In the genomic region with DNA sequence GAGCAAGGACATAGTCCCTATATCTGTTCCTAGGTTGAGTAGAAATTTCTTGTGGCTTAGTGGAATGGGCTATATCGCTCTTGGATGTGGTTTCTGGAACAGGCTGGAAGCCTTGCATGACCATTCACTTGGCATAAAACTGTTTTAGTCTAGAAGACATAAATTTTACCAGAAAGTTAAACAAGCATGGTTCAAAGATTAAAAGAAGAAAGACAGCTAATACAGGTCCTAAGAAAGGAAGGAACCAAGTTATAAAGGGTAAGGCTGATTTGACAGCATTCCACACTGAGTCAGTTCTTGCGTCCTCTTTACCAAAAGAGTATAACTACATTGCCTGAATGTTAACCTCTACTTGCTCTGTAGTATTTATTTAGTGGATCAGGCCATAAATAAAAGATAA, we compare ENCODE assay signal across 19 cellular contexts.
DNase-seq lines count a peak whose midpoint lies in the region; ATAC-seq, FAIRE-seq and TF ChIP-seq lines count a peak whose summit lies in the region.
"Had no signal": no experiment of that assay in that cellular context is flagged by ENCODE, and none has a peak within 500 bp of the region (broad histone marks: within the 10 kb centered on the region; RNA-seq: fewer than 3 reads in every experiment).

No MANE protein-coding gene starts in this region.

- no peak overlapping the region for H3K4me3 Mint-ChIP-seq in MCF 10A (ENCODE audit: unreplicated experiment)
- H3K4me3 Mint-ChIP-seq in T-helper 2 cell treated with Interferon-gamma antibody and Interleukin-4, amounts not matched to agents 5 μg/mL and 100 μg/mL, for 36 hours: no peak overlapping the region
- no peak overlapping the region for H3K4me3 Mint-ChIP-seq in activated CD4-positive, alpha-beta memory T cell treated with anti-CD3 and anti-CD28 coated beads for 36 hours

- H3K23me2 ChIP-seq in H1 (ENCODE audit: low read depth, low read length): no peaks in the 10 kb centered on the region; the same call in 1 of the 2 replicates

- CTCF ChIA-PET in MCF 10A (lab: Yijun Ruan, JAX) (interaction anchor here (0.8 to 1.0 kb wide), 2 partner anchors 131 to 1176 kb away, joined by 3 read pairs; no protein-coding TSS in a partner anchor), H1 (lab: Charles Lee; ENCODE audit: partially characterized antibody) (interaction anchor here (0.6 to 1.2 kb wide), 2 partner anchors 15 to 80 kb away, joined by 3 read pairs; no protein-coding TSS in a partner anchor)
- CTCF ChIA-PET in activated CD4-positive, alpha-beta memory T cell treated with anti-CD3 and anti-CD28 coated beads for 36 hours (lab: Charles Lee): no interaction called here

- H3K27ac ChIP-seq in breast epithelium (no peak overlapping the region), H1 (ENCODE audit: low read depth, low read length) (no peak overlapping the region), foreskin keratinocyte (peak overlapping the region; percentile 99)
- H3K27ac ChIP-seq: 22Rv1, SJSA1 had no signal

- 90% methylated on average over 2 of the region's 2 CpGs; no CpG with 5 or more reads in 1 of the 2 experiments for WGBS in H1 (ENCODE audit: extremely low coverage in 1 of 2, insufficient coverage in 1 of 2, insufficient read length in 1 of 2, insufficient replicate concordance in 2 of 2, low coverage in 1 of 2, low lambda C conversion rate in 2 of 2, missing lambda C conversion rate in 1 of 2), 2 experiments

- H3K36me3 ChIP-seq in breast epithelium: no peaks in the 10 kb centered on the region
- H3K36me3 ChIP-seq in H1 (ENCODE audit: control insufficient read depth in 2 of 4, insufficient read depth in 4 of 4, low read length in 3 of 4): no peaks in the 10 kb centered on the region
- H3K36me3 ChIP-seq: BE2C, SJSA1 had no signal

- no peak overlapping the region for H2BK120ac ChIP-seq in H1 (replicated peaks; ENCODE audit: low read depth, low read length)

- no peak overlapping the region for H4K91ac ChIP-seq in H1 (replicated peaks; ENCODE audit: insufficient read length, low read length)

- no peak overlapping the region for H2AK5ac ChIP-seq in H1 (ENCODE audit: low read depth, low read length)

- TF ChIP-seq CTCF in MCF 10A (IDR thresholded peaks at IDR 0.05; ENCODE audit: unreplicated experiment) (no peak), breast epithelium (IDR thresholded peaks at IDR 0.05) (no peak), H1 (IDR thresholded peaks at IDR 0.05; ENCODE audit: control extremely low read depth in 1 of 3, insufficient read depth in 1 of 3, low read depth in 1 of 3, low read length in 3 of 3) (no peak), foreskin keratinocyte (conservative IDR thresholded peaks at IDR 0.05) (no peak)

- H2BK15ac ChIP-seq in H1 (ENCODE audit: low read length): no peak overlapping the region

- DNase-seq in MCF 10A (ENCODE audit: unreplicated experiment) (peak; percentile 33), breast epithelium (ENCODE audit: low spot score in 2 of 2) (no peak), H1 (ENCODE audit: low read depth in 1 of 2, low spot score in 2 of 2) (no peak), foreskin keratinocyte (no peak), NCI-H345 treated with DMSO at 0.1 percent for 48 hours (lab: John Stamatoyannopoulos, UW; ENCODE audit: unreplicated experiment) (no peak)
- no peak for DNase-seq in T-helper 2 cell treated with Interferon-gamma antibody and Interleukin-4, amounts not matched to agents 5 μg/mL and 100 μg/mL, for 36 hours (ENCODE audit: low spot score)
- DNase-seq in activated naive CD4-positive, alpha-beta T cell treated with anti-CD3 and anti-CD28 coated beads, Interleukin-2, amount 50 U/mL, for 72 hours (ENCODE audit: low spot score in 2 of 2): no peak
- DNase-seq in activated CD4-positive, alpha-beta memory T cell treated with anti-CD3 and anti-CD28 coated beads for 36 hours: no peak
- DNase-seq: BE2C; Calu3; CD4-positive, alpha-beta memory T cell; DMS53; MV-4-11; NCI-H1417 treated with DMSO at 0.1 percent for 48 hours; NCI-H1930; NCI-H446; NCI-H748 treated with DMSO at 0.1 percent for 48 hours had no signal

- H2BK5ac ChIP-seq in H1 (ENCODE audit: low read depth, low read length): no peak overlapping the region

- no peak overlapping the region for H3K23ac ChIP-seq in H1 (ENCODE audit: insufficient read length)

- H3K27ac Mint-ChIP-seq in MCF 10A (ENCODE audit: low read depth, unreplicated experiment): peak overlapping the region; percentile 86
- H3K27ac Mint-ChIP-seq in T-helper 2 cell treated with Interferon-gamma antibody and Interleukin-4, amounts not matched to agents 5 μg/mL and 100 μg/mL, for 36 hours: no peak overlapping the region
- H3K27ac Mint-ChIP-seq in activated naive CD4-positive, alpha-beta T cell treated with anti-CD3 and anti-CD28 coated beads, Interleukin-2, amount 50 U/mL, for 72 hours: no peak overlapping the region
- no peak overlapping the region for H3K27ac Mint-ChIP-seq in activated CD4-positive, alpha-beta memory T cell treated with anti-CD3 and anti-CD28 coated beads for 36 hours
- H3K27ac Mint-ChIP-seq: CD4-positive, alpha-beta memory T cell had no signal

- H3K4me2 ChIP-seq in H1 (ENCODE audit: insufficient read depth in 1 of 2, low read depth in 2 of 2, low read length in 2 of 2): no peak overlapping the region

- H3K79me1 ChIP-seq in H1 (ENCODE audit: low read depth, low read length): no peaks in the 10 kb centered on the region

- no peak overlapping the region for H4K5ac ChIP-seq in H1 (ENCODE audit: insufficient read length, low read depth, low read length)

- no peaks in the 10 kb centered on the region for H3K27me3 Mint-ChIP-seq in MCF 10A (ENCODE audit: insufficient read depth, unreplicated experiment)
- no peaks in the 10 kb centered on the region for H3K27me3 Mint-ChIP-seq in T-helper 2 cell treated with Interferon-gamma antibody and Interleukin-4, amounts not matched to agents 5 μg/mL and 100 μg/mL, for 36 hours (ENCODE audit: low read depth)
- no peaks in the 10 kb centered on the region for H3K27me3 Mint-ChIP-seq in activated CD4-positive, alpha-beta memory T cell treated with anti-CD3 and anti-CD28 coated beads for 36 hours
- H3K27me3 Mint-ChIP-seq: CD4-positive, alpha-beta memory T cell had no signal

- H3K9ac ChIP-seq in H1 (replicated peaks in 1 of 4; ENCODE audit: extremely low read depth in 1 of 4, low read depth in 3 of 4, low read length in 3 of 4): no peak overlapping the region

- H3K9me3 Mint-ChIP-seq in MCF 10A (ENCODE audit: unreplicated experiment): no peaks in the 10 kb centered on the region
- no peaks in the 10 kb centered on the region for H3K9me3 Mint-ChIP-seq in T-helper 2 cell treated with Interferon-gamma antibody and Interleukin-4, amounts not matched to agents 5 μg/mL and 100 μg/mL, for 36 hours
- H3K9me3 Mint-ChIP-seq in activated naive CD4-positive, alpha-beta T cell treated with anti-CD3 and anti-CD28 coated beads, Interleukin-2, amount 50 U/mL, for 72 hours: peaks cover 0 to 9% of the 10 kb centered on the region in 2 donors
- peaks cover 11% of the 10 kb centered on the region for H3K9me3 Mint-ChIP-seq in activated CD4-positive, alpha-beta memory T cell treated with anti-CD3 and anti-CD28 coated beads for 36 hours

- no peak overlapping the region for H3K4ac ChIP-seq in H1 (replicated peaks; ENCODE audit: insufficient read length, low read depth, low read length)

- peaks cover 17% of the 10 kb centered on the region for H3K4me1 Mint-ChIP-seq in MCF 10A (ENCODE audit: insufficient read depth, unreplicated experiment)
- no peaks in the 10 kb centered on the region for H3K4me1 Mint-ChIP-seq in T-helper 2 cell treated with Interferon-gamma antibody and Interleukin-4, amounts not matched to agents 5 μg/mL and 100 μg/mL, for 36 hours (ENCODE audit: low read depth)
- H3K4me1 Mint-ChIP-seq in activated CD4-positive, alpha-beta memory T cell treated with anti-CD3 and anti-CD28 coated beads for 36 hours (ENCODE audit: low read depth): no peaks in the 10 kb centered on the region
- H3K4me1 Mint-ChIP-seq: CD4-positive, alpha-beta memory T cell had no signal

- H2AFZ ChIP-seq in H1 (ENCODE audit: low read length): peak overlapping the region; percentile 32; the same call in 1 of the 2 replicates

- TF ChIP-seq RAD21 in H1 (IDR thresholded peaks at IDR 0.05 in 1 of 2, conservative IDR thresholded peaks at IDR 0.05 in 1 of 2; ENCODE audit: low read depth in 2 of 2, low read length in 2 of 2): no peak

- H3K27me3 ChIP-seq in breast epithelium (no peaks in the 10 kb centered on the region), H1 (replicated peaks in 1 of 4; ENCODE audit: control insufficient read depth in 3 of 4, extremely low read depth in 1 of 4, insufficient read depth in 3 of 4, low read length in 3 of 4) (no peaks in the 10 kb centered on the region), foreskin keratinocyte (no peaks in the 10 kb centered on the region)
- H3K27me3 ChIP-seq: BE2C, SJSA1 had no signal

- POLR2A ChIA-PET in MCF 10A (lab: Yijun Ruan, JAX): interaction anchor here (0.9 to 2.6 kb wide), 4 partner anchors 15 to 114 kb away, joined by 3 to 7 read pairs (median 5); no protein-coding TSS in a partner anchor
- POLR2A ChIA-PET in H1 (lab: Charles Lee; ENCODE audit: partially characterized antibody): no interaction called here
- POLR2A ChIA-PET in activated CD4-positive, alpha-beta memory T cell treated with anti-CD3 and anti-CD28 coated beads for 36 hours (lab: Charles Lee): no interaction called here

- peak; percentile 67 for ATAC-seq in foreskin keratinocyte
- ATAC-seq in activated naive CD4-positive, alpha-beta T cell treated with anti-CD3 and anti-CD28 coated beads, Interleukin-2, amount 50 U/mL, for 72 hours: no peak

- H4K8ac ChIP-seq in H1 (ENCODE audit: extremely low read depth, insufficient read depth, low read length): no peak overlapping the region

- TF ChIP-seq POLR2A in breast epithelium (IDR thresholded peaks at IDR 0.05): no peak
- no peak for TF ChIP-seq POLR2A in H1 (IDR thresholded peaks at IDR 0.05; ENCODE audit: control extremely low read depth in 1 of 2, low read depth in 2 of 2, low read length in 2 of 2)

- H3K18ac ChIP-seq in H1 (ENCODE audit: extremely low read depth, low read length): no peak overlapping the region

- H3K36me3 Mint-ChIP-seq in MCF 10A (ENCODE audit: insufficient read depth, unreplicated experiment): no peaks in the 10 kb centered on the region
- no peaks in the 10 kb centered on the region for H3K36me3 Mint-ChIP-seq in T-helper 2 cell treated with Interferon-gamma antibody and Interleukin-4, amounts not matched to agents 5 μg/mL and 100 μg/mL, for 36 hours (ENCODE audit: low read depth)
- no peaks in the 10 kb centered on the region for H3K36me3 Mint-ChIP-seq in activated naive CD4-positive, alpha-beta T cell treated with anti-CD3 and anti-CD28 coated beads, Interleukin-2, amount 50 U/mL, for 72 hours
- H3K36me3 Mint-ChIP-seq in activated CD4-positive, alpha-beta memory T cell treated with anti-CD3 and anti-CD28 coated beads for 36 hours: no peaks in the 10 kb centered on the region
- H3K36me3 Mint-ChIP-seq: CD4-positive, alpha-beta memory T cell had no signal

- H3K4me3 ChIP-seq in breast epithelium (no peak overlapping the region), H1 (ENCODE audit: extremely low read depth in 1 of 4, insufficient read depth in 2 of 4, low read depth in 3 of 4, low read length in 4 of 4) (no peak overlapping the region)
- H3K4me3 ChIP-seq: SJSA1 had no signal

- intact Hi-C loops in MCF 10A (cut with micrococcal nuclease) (no loop called here), breast epithelium (cut with DNase I; ENCODE audit: low total_unique reads) (no loop called here)
- intact Hi-C loops in activated CD4-positive, alpha-beta memory T cell treated with anti-CD3 and anti-CD28 coated beads for 36 hours (cut with micrococcal nuclease): no loop called here

- H3K79me2 ChIP-seq in H1 (ENCODE audit: control insufficient read depth in 1 of 2, insufficient read depth in 2 of 2, low read length in 2 of 2): no peaks in the 10 kb centered on the region

- H3K4me1 ChIP-seq in breast epithelium: no peaks in the 10 kb centered on the region
- H3K4me1 ChIP-seq in H1 (replicated peaks in 1 of 4; ENCODE audit: control insufficient read depth in 3 of 4, insufficient read depth in 4 of 4, low read length in 3 of 4): 0 out of 7 replicates have a peak, but pooled peaks cover 0 to 3% (median 0%) of the 10 kb centered on the region in 4 experiments
- peaks cover 66% of the 10 kb centered on the region for H3K4me1 ChIP-seq in foreskin keratinocyte
- H3K4me1 ChIP-seq: BE2C, SJSA1 had no signal

- H2BK20ac ChIP-seq in H1 (ENCODE audit: low read length): no peak overlapping the region

- FAIRE-seq in H1 (lab: Jason Lieb, UNC): no peak

- H4K20me1 ChIP-seq in H1 (replicated peaks in 1 of 2; ENCODE audit: control insufficient read depth in 1 of 2, insufficient read depth in 2 of 2, low read length in 2 of 2): no peaks in the 10 kb centered on the region

- no peak for TF ChIP-seq EP300 in H1 (IDR thresholded peaks at IDR 0.05; ENCODE audit: borderline replicate concordance in 1 of 2, low read depth in 2 of 2, low read length in 2 of 2)

- no peak overlapping the region for H2BK12ac ChIP-seq in H1 (ENCODE audit: low read depth, low read length)

- H3K14ac ChIP-seq in H1 (ENCODE audit: insufficient read length): no peak overlapping the region

- BruUV-seq in MCF 10A (replicated peaks; lab: Mats Ljungman, UMichigan): TSS peak; percentile 92

- H3K9me3 ChIP-seq in breast epithelium (no peaks in the 10 kb centered on the region), H1 (ENCODE audit: insufficient read depth in 2 of 2, low read depth in 1 of 2, low read length in 1 of 2) (no peaks in the 10 kb centered on the region)
- H3K9me3 ChIP-seq: BE2C, SJSA1 had no signal

- H3K56ac ChIP-seq in H1 (replicated peaks; ENCODE audit: insufficient read length, low read depth, low read length): no peak overlapping the region
